ENCODE assay signal across 16 cellular contexts in the genomic region with DNA sequence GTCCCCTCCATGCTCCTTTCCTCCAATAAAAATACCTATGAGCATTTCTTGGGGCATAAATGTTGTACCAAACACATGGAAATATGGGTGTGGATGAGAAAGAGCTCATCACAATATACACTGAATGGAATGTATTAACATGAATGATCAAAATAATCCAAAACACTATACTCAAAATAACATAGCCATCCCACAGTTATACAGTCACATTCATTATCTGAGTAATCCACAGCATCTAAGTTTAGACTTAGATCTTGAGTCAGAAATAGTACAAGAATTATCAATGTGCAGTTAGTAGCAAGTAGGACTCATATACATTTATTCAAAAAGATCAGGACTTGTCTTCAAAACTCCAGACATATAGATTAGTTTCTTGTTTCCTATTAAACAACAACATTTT.
"Had no signal": no experiment of that assay in that cellular context is flagged by ENCODE, and none has a peak within 500 bp of the region (broad histone marks: within the 10 kb centered on the region; RNA-seq: fewer than 3 reads in every experiment).

No MANE protein-coding gene starts in this region.

- H3K9me3 ChIP-seq: ascending aorta, esophagus squamous epithelium, mucosa of descending colon, tibial artery had no signal

- H3K27me3 ChIP-seq: ascending aorta, cardiac muscle cell, esophagus squamous epithelium, tibial artery had no signal

- H3K27ac ChIP-seq: ascending aorta, cardiac muscle cell, esophagus squamous epithelium had no signal

- H3K4me3 ChIP-seq: ascending aorta, cardiac muscle cell, esophagus squamous epithelium, mucosa of descending colon, tibial artery had no signal

- ATAC-seq: activated CD8-positive, alpha-beta T cell treated with anti-CD3 and anti-CD28 coated beads for 36 hours; mucosa of descending colon; naive thymus-derived CD8-positive, alpha-beta T cell had no signal

- DNase-seq: activated CD4-positive, alpha-beta T cell treated with anti-CD3 and anti-CD28 coated beads, Interleukin-2, amount 10 ng/mL, durations not matched to agents 24 days and 14 days; activated CD8-positive, alpha-beta T cell treated with anti-CD3 and anti-CD28 coated beads for 36 hours; activated naive CD4-positive, alpha-beta T cell treated with Interleukin-2 at 50 U/mL for 16 hours; activated naive CD8-positive, alpha-beta T cell treated with anti-CD3 and anti-CD28 coated beads, Interleukin-2, amount 10 ng/mL, durations not matched to agents 7 days and 5 days; activated T-cell treated with anti-CD3 and anti-CD28 coated beads, Interleukin-2, amount 50 U/mL, for 24 hours; effector memory CD4-positive, alpha-beta T cell; esophagus squamous epithelium; mucosa of descending colon; naive thymus-derived CD8-positive, alpha-beta T cell; stimulated activated CD4-positive, alpha-beta T cell treated with anti-CD3 and anti-CD28 coated beads, Interleukin-2, amount 100 ng/mL, for 24 hours; stimulated activated naive CD4-positive, alpha-beta T cell treated with Interleukin-2 at 50 U/mL for 16 hours; T-helper 1 cell; T-helper 9 cell; tibial artery had no signal

- H3K36me3 ChIP-seq: ascending aorta, cardiac muscle cell, esophagus squamous epithelium, tibial artery had no signal
